16 cellular contexts compared by ENCODE assay signal in genomic region chr22:41661088-41661487, GRCh38. TPM values are rescaled to one million over a fixed set of nuclear protein-coding genes. Genes with fewer than 3 reads are reported as not detected.
A peak's percentile ranks its signal among the peaks of the same experiment; 100 is the strongest.
DNase-seq lines count a peak whose midpoint lies in the region; ATAC-seq and TF ChIP-seq lines count a peak whose summit lies in the region.
"Had no signal": no experiment of that assay in that cellular context is flagged by ENCODE, and none has a peak within 500 bp of the region (broad histone marks: within the 10 kb centered on the region; RNA-seq: fewer than 3 reads in every experiment).

No MANE protein-coding gene starts in this region.

- H3K27ac Mint-ChIP-seq in HFFc6: 0 out of 2 replicates have a peak overlapping the region, but pooled peaks have one; percentile 22
- peak overlapping the region in 5 of 9 donors; percentile 5 to 77 (median 40) for H3K27ac Mint-ChIP-seq in naive thymus-derived CD4-positive, alpha-beta T cell

- DNase-seq in activated effector memory CD4-positive, alpha-beta T cell treated with anti-CD3 and anti-CD28 coated beads, Interleukin-2, amount 50 U/mL, for 16 hours: peak; percentile 5
- DNase-seq in activated effector memory CD4-positive, alpha-beta T cell treated with Interleukin-2 at 50 U/mL for 16 hours: no peak
- DNase-seq in HFFc6: no peak
- peak; percentile 29 for DNase-seq in astrocyte of the hippocampus (ENCODE audit: low read depth, low spot score)
- DNase-seq in naive thymus-derived CD4-positive, alpha-beta T cell: no peak
- DNase-seq in NCI-H1092 (lab: John Stamatoyannopoulos, UW): no peak
- no peak for DNase-seq in NCI-H2029 treated with DMSO at 0.1 percent for 48 hours (lab: John Stamatoyannopoulos, UW)
- no peak for DNase-seq in COLO668 (lab: John Stamatoyannopoulos, UW; ENCODE audit: unreplicated experiment)
- DNase-seq: Caco-2, H7, MG63, NCI-H187, NCI-H2171 treated with DMSO at 0.1 percent for 48 hours, Peyer's patch had no signal

- no peak overlapping the region for H3K4me3 Mint-ChIP-seq in HFFc6
- H3K4me3 Mint-ChIP-seq in naive thymus-derived CD4-positive, alpha-beta T cell: no peak overlapping the region

- H3K27ac ChIP-seq in naive thymus-derived CD4-positive, alpha-beta T cell (ENCODE audit: low read depth, low read length): peak overlapping the region; percentile 18
- H3K27ac ChIP-seq: C4-2B, KMS-11, Peyer's patch had no signal

- H3K36me3 ChIP-seq in naive thymus-derived CD4-positive, alpha-beta T cell (ENCODE audit: control insufficient read depth in 2 of 3, insufficient read depth in 3 of 3, low read length in 3 of 3): peaks cover 29 to 90% (median 44%) of the 10 kb centered on the region in 3 experiments

- H3K9me3 ChIP-seq in naive thymus-derived CD4-positive, alpha-beta T cell (ENCODE audit: control insufficient read depth in 2 of 3, low read length in 3 of 3): no peaks in the 10 kb centered on the region
- H3K9me3 ChIP-seq: Caco-2, MG63, Peyer's patch had no signal

- CTCF ChIA-PET in naive thymus-derived CD4-positive, alpha-beta T cell (lab: Charles Lee): interaction anchor here (0.7 to 2.1 kb wide), 2 partner anchors 36 to 146 kb away, joined by 3 to 5 read pairs; no protein-coding TSS in a partner anchor

- H3K27me3 Mint-ChIP-seq in HFFc6 (ENCODE audit: insufficient read depth): peaks cover 3% of the 10 kb centered on the region
- H3K27me3 Mint-ChIP-seq in naive thymus-derived CD4-positive, alpha-beta T cell: no peaks in the 10 kb centered on the region

- POLR2A ChIA-PET in naive thymus-derived CD4-positive, alpha-beta T cell (lab: Charles Lee): interaction anchor here (0.7 kb wide), 1 partner anchor 121 kb away, joined by 3 read pairs; no protein-coding TSS in a partner anchor

- H3K4me1 Mint-ChIP-seq in HFFc6 (ENCODE audit: low read depth): peaks cover 29% of the 10 kb centered on the region
- peaks cover 0 to 6% (median 0%) of the 10 kb centered on the region in 7 donors for H3K4me1 Mint-ChIP-seq in naive thymus-derived CD4-positive, alpha-beta T cell

- intact Hi-C loops in naive thymus-derived CD4-positive, alpha-beta T cell (cut with micrococcal nuclease): no loop called here

- H3K27me3 ChIP-seq in naive thymus-derived CD4-positive, alpha-beta T cell (ENCODE audit: control insufficient read depth in 2 of 2, insufficient read depth in 2 of 2, low read length in 2 of 2): no peaks in the 10 kb centered on the region
- H3K27me3 ChIP-seq: MG63, Peyer's patch had no signal

- no peak for TF ChIP-seq CTCF in HFFc6 (IDR thresholded peaks at IDR 0.05)

- peaks cover 28% of the 10 kb centered on the region for H3K36me3 Mint-ChIP-seq in HFFc6 (ENCODE audit: low read depth)
- H3K36me3 Mint-ChIP-seq in naive thymus-derived CD4-positive, alpha-beta T cell: peaks cover 15 to 46% (median 22%) of the 10 kb centered on the region in 5 donors

- no peaks in the 10 kb centered on the region for H3K4me1 ChIP-seq in naive thymus-derived CD4-positive, alpha-beta T cell (ENCODE audit: control insufficient read depth in 2 of 2, insufficient read depth in 2 of 2, low read length in 2 of 2)
- H3K4me1 ChIP-seq: Caco-2, Peyer's patch had no signal

- no peaks in the 10 kb centered on the region for H3K9me3 Mint-ChIP-seq in HFFc6
- H3K9me3 Mint-ChIP-seq in naive thymus-derived CD4-positive, alpha-beta T cell: no peaks in the 10 kb centered on the region

- no peak overlapping the region for H3K4me3 ChIP-seq in naive thymus-derived CD4-positive, alpha-beta T cell (ENCODE audit: low read length)
- H3K4me3 ChIP-seq: MG63, Peyer's patch had no signal

- ATAC-seq in naive thymus-derived CD4-positive, alpha-beta T cell: no peak

RNA-seq across cellular contexts. Expression of gene SNU13, which starts 27.6 kb away (rescaled TPM):
- 100 to 1,000 TPM; 208 to 263 (median 234) TPM for total RNA-seq in HFFc6 (2021; fragmentation: NEBNext Ultra II Directional; extraction: Animal tissue kit (Norgen Biotek cat#: 25700))
- total RNA-seq in naive thymus-derived CD4-positive, alpha-beta T cell: 100 to 1,000 TPM; 117 to 180 (median 122) TPM
- polyA plus RNA-seq in naive thymus-derived CD4-positive, alpha-beta T cell: 100 to 1,000 TPM; 283 to 295 TPM

RNA-seq across cellular contexts. Expression of gene MEI1, which starts 38.2 kb away (rescaled TPM):
- under 1 TPM in 4 of 6 experiments, not detected in 2; 0.24 to 0.53 (median 0.34) TPM for total RNA-seq in HFFc6 (2021; fragmentation: NEBNext Ultra II Directional; extraction: Animal tissue kit (Norgen Biotek cat#: 25700))
- 10 to 100 TPM; 40.4 to 69.0 (median 61.4) TPM for total RNA-seq in naive thymus-derived CD4-positive, alpha-beta T cell
- 100 to 1,000 TPM; 105 to 112 TPM for polyA plus RNA-seq in naive thymus-derived CD4-positive, alpha-beta T cell
- total RNA-seq: Caco-2, H7 had no signal

RNA-seq across cellular contexts. Expression of gene XRCC6, which starts 40.0 kb away (rescaled TPM):
- 100 to 1,000 TPM; 324 to 395 (median 373) TPM for total RNA-seq in HFFc6 (2021; fragmentation: NEBNext Ultra II Directional; extraction: Animal tissue kit (Norgen Biotek cat#: 25700))
- 100 to 1,000 TPM; 139 to 270 (median 160) TPM for total RNA-seq in naive thymus-derived CD4-positive, alpha-beta T cell
- polyA plus RNA-seq in naive thymus-derived CD4-positive, alpha-beta T cell: 100 to 1,000 TPM; 458 to 542 TPM

RNA-seq across cellular contexts. Expression of gene DESI1, which starts 40.2 kb away (rescaled TPM):
- 10 to 100 TPM; 41.4 to 53.3 (median 46.1) TPM for total RNA-seq in HFFc6 (2021; fragmentation: NEBNext Ultra II Directional; extraction: Animal tissue kit (Norgen Biotek cat#: 25700))
- total RNA-seq in naive thymus-derived CD4-positive, alpha-beta T cell: 10 to 100 TPM; 17.4 to 45.7 (median 24.5) TPM
- polyA plus RNA-seq in naive thymus-derived CD4-positive, alpha-beta T cell: 10 to 100 TPM; 10.9 to 14.4 TPM

Comparison
In these comparisons a context has a peak if more than half of its experiments do, and no peak if none do; other contexts are left out.
1. DNase-seq: peak in activated effector memory CD4-positive, alpha-beta T cell treated with anti-CD3 and anti-CD28 coated beads, Interleukin-2, amount 50 U/mL, for 16 hours (single experiment) and astrocyte of the hippocampus (single experiment); none in activated effector memory CD4-positive, alpha-beta T cell treated with Interleukin-2 at 50 U/mL for 16 hours (single experiment), HFFc6 (single experiment), naive thymus-derived CD4-positive, alpha-beta T cell (0 of 9), NCI-H1092 (single experiment), NCI-H2029 treated with DMSO at 0.1 percent for 48 hours (single experiment) and COLO668 (single experiment).
2. RNA of gene MEI1, which starts 38.2 kb away (total RNA-seq): 40.4 to 69.0 TPM in naive thymus-derived CD4-positive, alpha-beta T cell; 0.24 to 0.53 TPM in HFFc6; every median in the first group is over 10 times any median in the second.